Comparison of ENCODE assay signal across 13 cellular contexts in genomic region chr9:97536480-97536879, GRCh38. TPM values are rescaled to one million over a fixed set of nuclear protein-coding genes. Genes with fewer than 3 reads are reported as not detected.
"Had no signal": no experiment of that assay in that cellular context is flagged by ENCODE, and none has a peak within 500 bp of the region (broad histone marks: within the 10 kb centered on the region; RNA-seq: fewer than 3 reads in every experiment).

No MANE protein-coding gene starts in this region.

- DNase-seq: activated CD4-positive, alpha-beta T cell treated with anti-CD3 and anti-CD28 coated beads for 4 hours; activated naive CD4-positive, alpha-beta T cell treated with Interleukin-2 at 50 U/mL for 16 hours; anterior cingulate cortex; erythroblast; hippocampal formation; stimulated activated CD4-positive, alpha-beta T cell treated with anti-CD3 and anti-CD28 coated beads, Interleukin-2, amount 100 ng/mL, for 48 hours; stimulated activated naive B cell treated with anti-CD40 and anti-IgM and Interleukin-4, amounts not matched to agents 10 μg/mL and 1 μg/mL and 100 μg/mL, for 72 hours; substantia nigra; T-helper 2 cell had no signal

- ATAC-seq: stimulated activated naive B cell treated with anti-CD40 and anti-IgM and Interleukin-4, amounts not matched to agents 10 μg/mL and 1 μg/mL and 100 μg/mL, for 72 hours; WTC11 had no signal

- H3K36me3 ChIP-seq: breast epithelium, SJSA1 had no signal

- H3K27me3 ChIP-seq: breast epithelium, SJSA1 had no signal

- H3K27ac ChIP-seq: SJSA1 had no signal

- H3K4me3 ChIP-seq: breast epithelium, SJSA1 had no signal

- H3K9me3 ChIP-seq: SJSA1 had no signal

- H3K4me1 ChIP-seq: breast epithelium, SJSA1 had no signal

RNA-seq across cellular contexts. Expression of gene TMOD1, which starts 35.0 kb away (rescaled TPM):
- total RNA-seq: osteoblast, SJSA1 had no signal
